ENCODE assay signal across 9 cellular contexts in genomic region chr1:19432943-19433609, GRCh38. TPM values are rescaled to one million over a fixed set of nuclear protein-coding genes. Genes with fewer than 3 reads are reported as not detected.
DNase-seq lines count a peak whose midpoint lies in the region; ATAC-seq and TF ChIP-seq lines count a peak whose summit lies in the region.
"Had no signal": no experiment of that assay in that cellular context is flagged by ENCODE, and none has a peak within 500 bp of the region (broad histone marks: within the 10 kb centered on the region; RNA-seq: fewer than 3 reads in every experiment).

No MANE protein-coding gene starts in this region.

- H3K9ac ChIP-seq in muscle layer of colon (ENCODE audit: low read length) = no peak overlapping the region

- H3K4me3 Mint-ChIP-seq in activated T-helper 2 cell treated with anti-CD3 and anti-CD28 coated beads, Interferon-gamma antibody, Interleukin-2, Interleukin-4, amounts not matched to agents 10 μg/mL and 5 μg/mL and 100 μg/mL, durations not matched to agents 14 hours and 24 hours and 36 hours (ENCODE audit: low read depth) = no peak overlapping the region
- H3K4me3 Mint-ChIP-seq in type B pancreatic cell = peak overlapping the region; percentile 7
- H3K4me3 Mint-ChIP-seq: CD14-positive monocyte had no signal

- ATAC-seq in HG03571 (IDR thresholded peaks at IDR 0.05; ENCODE audit: unreplicated experiment) (no peak), HG02852 (IDR thresholded peaks at IDR 0.05; ENCODE audit: unreplicated experiment) (no peak)

- DNase-seq in left ventricle myocardium inferior (no peak), cardiac septum (ENCODE audit: low spot score) (no peak), type B pancreatic cell (ENCODE audit: extremely low spot score, unreplicated experiment) (no peak), foreskin melanocyte (no peak)
- no peak for DNase-seq in activated T-helper 2 cell treated with anti-CD3 and anti-CD28 coated beads, Interferon-gamma antibody, Interleukin-2, Interleukin-4, amounts not matched to agents 10 μg/mL and 5 μg/mL and 100 μg/mL, durations not matched to agents 14 hours and 24 hours and 36 hours (ENCODE audit: low spot score)

- H3K4me1 Mint-ChIP-seq in activated T-helper 2 cell treated with anti-CD3 and anti-CD28 coated beads, Interferon-gamma antibody, Interleukin-2, Interleukin-4, amounts not matched to agents 10 μg/mL and 5 μg/mL and 100 μg/mL, durations not matched to agents 14 hours and 24 hours and 36 hours (ENCODE audit: low read depth) = peaks cover 69% of the 10 kb centered on the region
- H3K4me1 Mint-ChIP-seq in type B pancreatic cell (ENCODE audit: unreplicated experiment) = peaks cover 67% of the 10 kb centered on the region

- no peak overlapping the region for H3K4me3 ChIP-seq in left ventricle myocardium inferior
- no peak overlapping the region for H3K4me3 ChIP-seq in muscle layer of colon (ENCODE audit: low read depth in 1 of 2, low read length in 2 of 2)

- H3K27ac ChIP-seq in left ventricle myocardium inferior (replicated peaks) (peak overlapping the region; percentile 88), muscle layer of colon (ENCODE audit: low read depth, low read length) (peak overlapping the region; percentile 93)

- H3K27ac Mint-ChIP-seq in activated T-helper 2 cell treated with anti-CD3 and anti-CD28 coated beads, Interferon-gamma antibody, Interleukin-2, Interleukin-4, amounts not matched to agents 10 μg/mL and 5 μg/mL and 100 μg/mL, durations not matched to agents 14 hours and 24 hours and 36 hours = peak overlapping the region; percentile 48
- no peak overlapping the region for H3K27ac Mint-ChIP-seq in type B pancreatic cell

- peaks cover 46% of the 10 kb centered on the region for H3K36me3 Mint-ChIP-seq in activated T-helper 2 cell treated with anti-CD3 and anti-CD28 coated beads, Interferon-gamma antibody, Interleukin-2, Interleukin-4, amounts not matched to agents 10 μg/mL and 5 μg/mL and 100 μg/mL, durations not matched to agents 14 hours and 24 hours and 36 hours (ENCODE audit: low read depth)
- H3K36me3 Mint-ChIP-seq in type B pancreatic cell = no peaks in the 10 kb centered on the region

- H3K36me3 ChIP-seq in left ventricle myocardium inferior (no peaks in the 10 kb centered on the region), muscle layer of colon (ENCODE audit: insufficient read depth, low read length) (no peaks in the 10 kb centered on the region)

- H3K9me3 Mint-ChIP-seq in activated T-helper 2 cell treated with anti-CD3 and anti-CD28 coated beads, Interferon-gamma antibody, Interleukin-2, Interleukin-4, amounts not matched to agents 10 μg/mL and 5 μg/mL and 100 μg/mL, durations not matched to agents 14 hours and 24 hours and 36 hours = no peaks in the 10 kb centered on the region
- no peaks in the 10 kb centered on the region for H3K9me3 Mint-ChIP-seq in type B pancreatic cell
- H3K9me3 Mint-ChIP-seq: CD14-positive monocyte had no signal

- TF ChIP-seq CTCF in left ventricle myocardium inferior (IDR thresholded peaks at IDR 0.05; ENCODE audit: borderline replicate concordance) = no peak
- TF ChIP-seq CTCF in type B pancreatic cell (conservative IDR thresholded peaks at IDR 0.05) = no peak

- H3K9me3 ChIP-seq in left ventricle myocardium inferior (replicated peaks) (no peaks in the 10 kb centered on the region), muscle layer of colon (ENCODE audit: low read length) (no peaks in the 10 kb centered on the region)

- intact Hi-C loops in left ventricle myocardium inferior (cut with micrococcal nuclease) = no loop called here
- intact Hi-C loops in cardiac septum (cut with DNase I) = no loop called here
- intact Hi-C loops in activated T-helper 2 cell treated with anti-CD3 and anti-CD28 coated beads, Interferon-gamma antibody, Interleukin-2, Interleukin-4, amounts not matched to agents 10 μg/mL and 5 μg/mL and 100 μg/mL, durations not matched to agents 14 hours and 24 hours and 36 hours (cut with micrococcal nuclease) = no loop called here

- H3K4me1 ChIP-seq in left ventricle myocardium inferior (peaks cover 94% of the 10 kb centered on the region), muscle layer of colon (ENCODE audit: insufficient read depth, low read length) (peaks cover 90% of the 10 kb centered on the region)

- H3K27me3 ChIP-seq in left ventricle myocardium inferior (ENCODE audit: low read depth) (no peaks in the 10 kb centered on the region), muscle layer of colon (ENCODE audit: control insufficient read depth in 1 of 2, insufficient read depth in 2 of 2, low read length in 2 of 2) (no peaks in the 10 kb centered on the region)

- no peaks in the 10 kb centered on the region for H3K27me3 Mint-ChIP-seq in activated T-helper 2 cell treated with anti-CD3 and anti-CD28 coated beads, Interferon-gamma antibody, Interleukin-2, Interleukin-4, amounts not matched to agents 10 μg/mL and 5 μg/mL and 100 μg/mL, durations not matched to agents 14 hours and 24 hours and 36 hours (ENCODE audit: low read depth)
- no peaks in the 10 kb centered on the region for H3K27me3 Mint-ChIP-seq in type B pancreatic cell

RNA-seq across cellular contexts. Expression of gene CAPZB, which starts 52.3 kb away (rescaled TPM):
- total RNA-seq in left ventricle myocardium inferior (217 TPM), cardiac septum (213 TPM), type B pancreatic cell (ENCODE audit: low replicate concordance) (264 and 286 TPM in 2 replicates)
- total RNA-seq in activated T-helper 2 cell treated with anti-CD3 and anti-CD28 coated beads, Interferon-gamma antibody, Interleukin-2, Interleukin-4, amounts not matched to agents 10 μg/mL and 5 μg/mL and 100 μg/mL, durations not matched to agents 14 hours and 24 hours and 36 hours = 329 and 336 TPM in 2 replicates
